1 cellular context compared by ENCODE assay signal in the genomic region with DNA sequence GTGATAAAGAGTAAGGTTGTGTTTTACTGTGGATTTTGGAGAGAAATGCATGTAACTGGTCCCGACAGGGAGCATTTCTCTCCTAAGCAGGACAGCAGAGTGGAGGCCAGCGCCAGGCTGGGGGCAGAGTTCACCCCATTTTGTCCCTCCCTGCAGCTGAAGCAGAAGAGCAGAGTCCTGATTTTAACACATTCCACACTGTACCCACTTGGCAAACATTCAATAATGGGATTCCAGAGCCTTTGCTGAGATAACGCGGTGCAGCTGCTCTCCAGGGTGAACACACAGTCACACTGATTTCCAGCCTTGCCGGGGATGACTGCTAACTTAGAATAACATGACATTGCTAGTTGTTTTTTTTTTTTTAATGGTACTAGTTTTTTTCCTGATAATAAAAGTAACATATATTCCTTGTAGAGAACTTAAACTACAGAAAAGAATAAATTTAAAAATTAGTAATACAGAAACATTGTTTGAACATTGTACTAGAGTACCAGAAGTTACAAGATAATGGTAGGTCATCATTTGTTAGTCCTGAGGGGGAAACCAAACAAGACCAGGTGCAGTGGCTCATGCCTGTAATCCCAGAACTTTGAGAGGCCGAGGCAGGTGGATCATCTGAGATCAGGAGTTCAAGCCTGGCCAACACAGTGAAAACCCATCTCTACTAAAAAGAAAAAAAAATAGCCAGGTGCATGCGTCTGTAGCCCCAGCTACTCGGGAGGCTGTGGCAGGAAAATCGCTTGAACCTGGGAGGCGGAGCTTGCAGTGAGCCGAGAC.
A peak's percentile ranks its signal among the peaks of the same experiment; 100 is the strongest.
TF ChIP-seq lines count a peak whose summit lies in the region.

No MANE protein-coding gene starts in this region.

TF ChIP-seq in HepG2, 621 proteins besides CTCF, POLR2A, EP300 and RAD21 (continued from another document and continues in another):
- no peak for TF ChIP-seq ATF4 (CRISPR knock-in tag; IDR thresholded peaks at IDR 0.05)
- TF ChIP-seq, protein P1, sequence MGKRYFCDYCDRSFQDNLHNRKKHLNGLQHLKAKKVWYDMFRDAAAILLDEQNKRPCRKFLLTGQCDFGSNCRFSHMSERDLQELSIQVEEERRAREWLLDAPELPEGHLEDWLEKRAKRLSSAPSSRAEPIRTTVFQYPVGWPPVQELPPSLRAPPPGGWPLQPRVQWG (CRISPR knock-in tag; IDR thresholded peaks at IDR 0.05; ENCODE audit: borderline replicate concordance, low read depth), result no peak
- TF ChIP-seq ZNF264 (CRISPR knock-in tag; IDR thresholded peaks at IDR 0.05), result 0 out of 2 replicates have a peak, but pooled peaks have one; percentile 41
- no peak for TF ChIP-seq ESRRA (CRISPR knock-in tag; IDR thresholded peaks at IDR 0.05; ENCODE audit: low read depth)
- TF ChIP-seq NONO (IDR thresholded peaks at IDR 0.05), result no peak
- TF ChIP-seq NONO (CRISPR knock-in tag; conservative IDR thresholded peaks at IDR 0.05), result no peak; the same call in 1 of the 2 replicates
- TF ChIP-seq SALL1 (CRISPR knock-in tag; IDR thresholded peaks at IDR 0.05), result peak; percentile 63
- TF ChIP-seq USF2 (IDR thresholded peaks at IDR 0.05; ENCODE audit: low read depth, low read length), result no peak
- TF ChIP-seq USF2 (CRISPR knock-in tag; IDR thresholded peaks at IDR 0.05; ENCODE audit: borderline replicate concordance), result no peak
- no peak for TF ChIP-seq PLRG1 (conservative IDR thresholded peaks at IDR 0.05)
- TF ChIP-seq ZNF580 (CRISPR knock-in tag; IDR thresholded peaks at IDR 0.05; ENCODE audit: borderline replicate concordance, low read depth), result no peak
- peak; percentile 41; the same call in 1 of the 2 replicates for TF ChIP-seq ZNF263 (CRISPR knock-in tag; IDR thresholded peaks at IDR 0.05)
- TF ChIP-seq RERE (CRISPR knock-in tag; IDR thresholded peaks at IDR 0.05; ENCODE audit: low read depth), result no peak
- no peak for TF ChIP-seq FOXC1 (CRISPR knock-in tag; IDR thresholded peaks at IDR 0.05; ENCODE audit: borderline replicate concordance)
- peak; percentile 70; the same call in 1 of the 2 replicates for TF ChIP-seq HDAC2 (CRISPR knock-in tag; IDR thresholded peaks at IDR 0.05)
- TF ChIP-seq FOXJ3 (CRISPR knock-in tag; IDR thresholded peaks at IDR 0.05; ENCODE audit: borderline replicate concordance), result 0 out of 2 replicates have a peak, but pooled peaks have one; percentile 46
- no peak for TF ChIP-seq IRF2 (CRISPR knock-in tag; IDR thresholded peaks at IDR 0.05)
- TF ChIP-seq, protein P2, sequence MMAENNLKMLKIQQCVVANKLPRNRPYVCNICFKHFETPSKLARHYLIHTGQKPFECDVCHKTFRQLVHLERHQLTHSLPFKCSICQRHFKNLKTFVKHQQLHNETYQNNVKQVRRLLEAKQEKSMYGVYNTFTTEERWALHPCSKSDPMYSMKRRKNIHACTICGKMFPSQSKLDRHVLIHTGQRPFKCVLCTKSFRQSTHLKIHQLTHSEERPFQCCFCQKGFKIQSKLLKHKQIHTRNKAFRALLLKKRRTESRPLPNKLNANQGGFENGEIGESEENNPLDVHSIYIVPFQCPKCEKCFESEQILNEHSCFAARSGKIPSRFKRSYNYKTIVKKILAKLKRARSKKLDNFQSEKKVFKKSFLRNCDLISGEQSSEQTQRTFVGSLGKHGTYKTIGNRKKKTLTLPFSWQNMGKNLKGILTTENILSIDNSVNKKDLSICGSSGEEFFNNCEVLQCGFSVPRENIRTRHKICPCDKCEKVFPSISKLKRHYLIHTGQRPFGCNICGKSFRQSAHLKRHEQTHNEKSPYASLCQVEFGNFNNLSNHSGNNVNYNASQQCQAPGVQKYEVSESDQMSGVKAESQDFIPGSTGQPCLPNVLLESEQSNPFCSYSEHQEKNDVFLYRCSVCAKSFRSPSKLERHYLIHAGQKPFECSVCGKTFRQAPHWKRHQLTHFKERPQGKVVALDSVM (CRISPR knock-in tag; IDR thresholded peaks at IDR 0.05), result peak; percentile 52; the same call in 1 of the 2 replicates
- TF ChIP-seq ZNF343 (CRISPR knock-in tag; IDR thresholded peaks at IDR 0.05), result no peak
- no peak for TF ChIP-seq ERF (CRISPR knock-in tag; IDR thresholded peaks at IDR 0.05)
- TF ChIP-seq KDM6A (CRISPR knock-in tag; IDR thresholded peaks at IDR 0.05; ENCODE audit: low read depth), result no peak
- TF ChIP-seq SUZ12 (IDR thresholded peaks at IDR 0.05; ENCODE audit: low read depth, low read length), result no peak
- peak; percentile 14; the same call in 1 of the 2 replicates for TF ChIP-seq NCOA2 (CRISPR knock-in tag; IDR thresholded peaks at IDR 0.05)
- TF ChIP-seq ZNF207 (IDR thresholded peaks at IDR 0.05; ENCODE audit: borderline replicate concordance), result no peak
- no peak for TF ChIP-seq ZNF552 (CRISPR knock-in tag; IDR thresholded peaks at IDR 0.05; ENCODE audit: borderline replicate concordance)
- TF ChIP-seq, protein P3, sequence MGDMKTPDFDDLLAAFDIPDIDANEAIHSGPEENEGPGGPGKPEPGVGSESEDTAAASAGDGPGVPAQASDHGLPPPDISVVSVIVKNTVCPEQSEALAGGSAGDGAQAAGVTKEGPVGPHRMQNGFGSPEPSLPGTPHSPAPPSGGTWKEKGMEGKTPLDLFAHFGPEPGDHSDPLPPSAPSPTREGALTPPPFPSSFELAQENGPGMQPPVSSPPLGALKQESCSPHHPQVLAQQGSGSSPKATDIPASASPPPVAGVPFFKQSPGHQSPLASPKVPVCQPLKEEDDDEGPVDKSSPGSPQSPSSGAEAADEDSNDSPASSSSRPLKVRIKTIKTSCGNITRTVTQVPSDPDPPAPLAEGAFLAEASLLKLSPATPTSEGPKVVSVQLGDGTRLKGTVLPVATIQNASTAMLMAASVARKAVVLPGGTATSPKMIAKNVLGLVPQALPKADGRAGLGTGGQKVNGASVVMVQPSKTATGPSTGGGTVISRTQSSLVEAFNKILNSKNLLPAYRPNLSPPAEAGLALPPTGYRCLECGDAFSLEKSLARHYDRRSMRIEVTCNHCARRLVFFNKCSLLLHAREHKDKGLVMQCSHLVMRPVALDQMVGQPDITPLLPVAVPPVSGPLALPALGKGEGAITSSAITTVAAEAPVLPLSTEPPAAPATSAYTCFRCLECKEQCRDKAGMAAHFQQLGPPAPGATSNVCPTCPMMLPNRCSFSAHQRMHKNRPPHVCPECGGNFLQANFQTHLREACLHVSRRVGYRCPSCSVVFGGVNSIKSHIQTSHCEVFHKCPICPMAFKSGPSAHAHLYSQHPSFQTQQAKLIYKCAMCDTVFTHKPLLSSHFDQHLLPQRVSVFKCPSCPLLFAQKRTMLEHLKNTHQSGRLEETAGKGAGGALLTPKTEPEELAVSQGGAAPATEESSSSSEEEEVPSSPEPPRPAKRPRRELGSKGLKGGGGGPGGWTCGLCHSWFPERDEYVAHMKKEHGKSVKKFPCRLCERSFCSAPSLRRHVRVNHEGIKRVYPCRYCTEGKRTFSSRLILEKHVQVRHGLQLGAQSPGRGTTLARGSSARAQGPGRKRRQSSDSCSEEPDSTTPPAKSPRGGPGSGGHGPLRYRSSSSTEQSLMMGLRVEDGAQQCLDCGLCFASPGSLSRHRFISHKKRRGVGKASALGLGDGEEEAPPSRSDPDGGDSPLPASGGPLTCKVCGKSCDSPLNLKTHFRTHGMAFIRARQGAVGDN (CRISPR knock-in tag; IDR thresholded peaks at IDR 0.05), result no peak
- 0 out of 2 replicates have a peak, but pooled peaks have one; percentile 37 for TF ChIP-seq TOPORS (CRISPR knock-in tag; IDR thresholded peaks at IDR 0.05)
- TF ChIP-seq WIZ (CRISPR knock-in tag; IDR thresholded peaks at IDR 0.05), result no peak
- peak; percentile 36; the same call in 1 of the 2 replicates for TF ChIP-seq SOX5 (CRISPR knock-in tag; IDR thresholded peaks at IDR 0.05; ENCODE audit: borderline replicate concordance)
- TF ChIP-seq TRIM22 (IDR thresholded peaks at IDR 0.05), result no peak
- TF ChIP-seq ZNF431 (CRISPR knock-in tag; IDR thresholded peaks at IDR 0.05; ENCODE audit: borderline replicate concordance, low read depth), result no peak
- TF ChIP-seq ZNF30 (CRISPR knock-in tag; IDR thresholded peaks at IDR 0.05), result no peak
- no peak for TF ChIP-seq PAX8 (CRISPR knock-in tag; IDR thresholded peaks at IDR 0.05; ENCODE audit: borderline replicate concordance)
- no peak for TF ChIP-seq ZNF12 (CRISPR knock-in tag; IDR thresholded peaks at IDR 0.05)
- TF ChIP-seq THAP11 (CRISPR knock-in tag; IDR thresholded peaks at IDR 0.05), result no peak
- no peak for TF ChIP-seq KLF15 (CRISPR knock-in tag; IDR thresholded peaks at IDR 0.05; ENCODE audit: borderline replicate concordance)
- no peak for TF ChIP-seq MTA3 (CRISPR knock-in tag; IDR thresholded peaks at IDR 0.05)
- no peak for TF ChIP-seq ZNF775 (CRISPR knock-in tag; IDR thresholded peaks at IDR 0.05; ENCODE audit: borderline replicate concordance)
- TF ChIP-seq ZNF713 (CRISPR knock-in tag; IDR thresholded peaks at IDR 0.05), result no peak
- TF ChIP-seq DMTF1 (CRISPR knock-in tag; IDR thresholded peaks at IDR 0.05), result no peak
